ENCODE assay signal across 9 cellular contexts in the genomic region with DNA sequence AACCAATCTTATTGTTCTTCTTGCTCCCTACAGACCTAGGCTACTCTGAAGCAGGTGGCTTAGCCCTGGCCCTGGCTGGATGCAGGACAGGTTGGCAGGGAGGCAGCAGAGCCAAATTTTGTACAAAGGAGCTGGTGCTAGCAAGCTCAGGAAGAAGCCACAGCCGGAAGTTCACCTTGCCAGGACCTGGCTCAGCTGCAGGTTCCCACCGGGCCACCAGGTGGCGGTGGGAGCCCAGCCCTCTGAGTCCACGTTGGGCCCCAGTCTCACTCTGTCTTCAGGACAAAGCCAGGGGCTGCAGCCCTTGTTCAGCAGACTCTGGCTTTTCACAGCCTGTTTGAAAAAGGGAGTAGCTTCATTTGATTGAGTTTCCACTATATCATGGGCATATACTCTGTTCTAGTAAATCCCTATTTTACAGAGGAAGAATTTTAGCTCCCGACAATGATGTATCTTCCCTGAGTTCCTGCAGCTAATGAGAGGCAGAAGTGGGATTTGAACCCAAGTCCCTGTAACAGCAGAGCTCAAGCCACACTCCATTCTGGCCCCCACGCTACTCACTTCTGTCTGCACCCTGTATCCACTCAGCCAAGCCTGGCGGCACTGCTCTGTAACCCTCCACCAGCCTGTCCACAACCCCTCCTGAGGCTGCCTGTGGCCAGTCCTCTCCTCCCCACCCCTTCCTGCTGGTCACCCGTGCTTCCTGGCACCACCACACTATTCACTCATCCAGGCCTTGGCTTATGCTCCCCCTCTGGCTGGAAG. TPM values are rescaled to one million over a fixed set of nuclear protein-coding genes. Genes with fewer than 3 reads are reported as not detected.
DNase-seq lines count a peak whose midpoint lies in the region; ATAC-seq and TF ChIP-seq lines count a peak whose summit lies in the region.
"Had no signal": no experiment of that assay in that cellular context is flagged by ENCODE, and none has a peak within 500 bp of the region (broad histone marks: within the 10 kb centered on the region; RNA-seq: fewer than 3 reads in every experiment).

No MANE protein-coding gene starts in this region.

- no TSS peak for BruUV-seq in Calu3 (replicated peaks; lab: Mats Ljungman, UMichigan)

- H3K36me3 ChIP-seq in fibroblast of lung (ENCODE audit: control insufficient read depth, insufficient read depth, low read length) = peaks cover 1% of the 10 kb centered on the region

- no peak overlapping the region for H3K4me3 Mint-ChIP-seq in Calu3 (ENCODE audit: low read depth, unreplicated experiment)
- peak overlapping the region; percentile 8 to 45 (median 40) for H3K4me3 Mint-ChIP-seq in nephron
- H3K4me3 Mint-ChIP-seq: dendritic cell treated with granulocyte-macrophage colony-stimulating factor and Interleukin-4, amounts not matched to agents 40 ng/mL and 50 ng/mL, for 4 days had no signal

- intact Hi-C loops in Calu3 (cut with micrococcal nuclease; ENCODE audit: unreplicated experiment) = loop anchor here (1.0 to 10.0 kb wide), 2 partner anchors 49 to 82 kb away; no protein-coding TSS in a partner anchor

- H3K27ac Mint-ChIP-seq in Calu3 (ENCODE audit: unreplicated experiment) (no peak overlapping the region), nephron (peak overlapping the region; percentile 56 to 97 (median 87))
- H3K27ac Mint-ChIP-seq: dendritic cell treated with granulocyte-macrophage colony-stimulating factor and Interleukin-4, amounts not matched to agents 40 ng/mL and 50 ng/mL, for 4 days had no signal

- peaks cover 16% of the 10 kb centered on the region for H3K79me2 ChIP-seq in fibroblast of lung (ENCODE audit: control insufficient read depth, insufficient read depth, low read length)

- H3K4me3 ChIP-seq in fibroblast of lung (replicated peaks in 1 of 4; ENCODE audit: control extremely low read depth in 1 of 4, insufficient read depth in 1 of 4, low read depth in 3 of 4, low read length in 4 of 4) = no peak overlapping the region

- TF ChIP-seq CTCF in Calu3 (IDR thresholded peaks at IDR 0.05; ENCODE audit: unreplicated experiment) = peak; percentile 90
- TF ChIP-seq CTCF in fibroblast of lung (conservative IDR thresholded peaks at IDR 0.05 in 1 of 2, IDR thresholded peaks at IDR 0.05 in 1 of 2; ENCODE audit: low read depth in 1 of 2, low read length in 2 of 2) = peak; percentile 96 to 98
- peak; percentile 96 to 97 (median 96) for TF ChIP-seq CTCF in nephron (IDR thresholded peaks at IDR 0.05; ENCODE audit: unreplicated experiment in 3 of 3)

- H3K9ac ChIP-seq in fibroblast of lung (ENCODE audit: insufficient read depth, low read length) = no peak overlapping the region

- peaks cover 7% of the 10 kb centered on the region for H3K4me1 ChIP-seq in fibroblast of lung (ENCODE audit: control insufficient read depth, extremely low read depth, insufficient read depth, low read length)

- H3K4me1 Mint-ChIP-seq in Calu3 (ENCODE audit: low read depth, unreplicated experiment) (peaks cover 8% of the 10 kb centered on the region), nephron (peaks cover 31% of the 10 kb centered on the region)

- peak; percentile 46 for ATAC-seq in GM21786 (IDR thresholded peaks at IDR 0.05; ENCODE audit: unreplicated experiment)

- no peak overlapping the region for H3K27ac ChIP-seq in fibroblast of lung (ENCODE audit: insufficient read depth, low read length)

- no peaks in the 10 kb centered on the region for H3K9me3 ChIP-seq in fibroblast of lung (ENCODE audit: control insufficient read depth, insufficient read depth, low read depth, low read length)

- H3K4me2 ChIP-seq in fibroblast of lung (ENCODE audit: extremely low read depth, insufficient read depth, low read length) = no peak overlapping the region

- no peaks in the 10 kb centered on the region for H4K20me1 ChIP-seq in fibroblast of lung (ENCODE audit: control insufficient read depth, extremely low read depth, insufficient read depth, low read length)

- DNase-seq in Calu3 = peak; percentile 90
- DNase-seq in LoVo (ENCODE audit: low spot score) = peak; percentile 81
- DNase-seq in RPMI7951 (ENCODE audit: low read depth) = peak; percentile 68
- DNase-seq in activated T-helper 1 cell treated with anti-CD3 and anti-CD28 coated beads, Interleukin-2, amount 50 U/mL, for 16 hours (ENCODE audit: low read depth in 1 of 2, low spot score in 1 of 2) = peak; percentile 63 to 73
- DNase-seq in fibroblast of lung (ENCODE audit: low read depth in 2 of 2) = peak; percentile 65 to 68
- peak; percentile 73 for DNase-seq in stimulated activated naive CD4-positive, alpha-beta T cell treated with Interleukin-2 at 50 U/mL for 16 hours (lab: John Stamatoyannopoulos, UW)

- H3K27me3 Mint-ChIP-seq in Calu3 (ENCODE audit: unreplicated experiment) (no peaks in the 10 kb centered on the region), nephron (ENCODE audit: low read depth) (no peaks in the 10 kb centered on the region)
- H3K27me3 Mint-ChIP-seq: dendritic cell treated with granulocyte-macrophage colony-stimulating factor and Interleukin-4, amounts not matched to agents 40 ng/mL and 50 ng/mL, for 4 days had no signal

- CTCF ChIA-PET in Calu3 (lab: Charles Lee) = interaction anchor here (0.5 to 2.7 kb wide), 14 partner anchors 10 to 1509 kb away, joined by 3 to 64 read pairs (median 4); partner anchors contain the start of genes CYB561A3, TMEM109, TMEM138 and TMEM216

- peak overlapping the region; percentile 50 for H2AFZ ChIP-seq in fibroblast of lung (ENCODE audit: low read length)

- no peaks in the 10 kb centered on the region for H3K27me3 ChIP-seq in fibroblast of lung (ENCODE audit: control insufficient read depth, insufficient read depth, low read length)

- H3K36me3 Mint-ChIP-seq in Calu3 (ENCODE audit: insufficient read depth, unreplicated experiment) (peaks cover 38% of the 10 kb centered on the region), nephron (ENCODE audit: low read depth) (peaks cover 17% of the 10 kb centered on the region)

- H3K9me3 Mint-ChIP-seq in Calu3 (ENCODE audit: low read depth, unreplicated experiment) (no peaks in the 10 kb centered on the region), nephron (no peaks in the 10 kb centered on the region)
- H3K9me3 Mint-ChIP-seq: dendritic cell treated with granulocyte-macrophage colony-stimulating factor and Interleukin-4, amounts not matched to agents 40 ng/mL and 50 ng/mL, for 4 days had no signal

RNA-seq across cellular contexts. Expression of gene TKFC, which starts 3.3 kb away (rescaled TPM):
- total RNA-seq in Calu3 (2022) (61.1 and 79.9 TPM in 2 replicates), fibroblast of lung (15.9 and 27.1 TPM in 2 replicates)
- 12.2 and 16.1 TPM in 2 replicates for total RNA-seq in RPMI7951 (2014; rRNA removed; shearing (Covaris generic))
- polyA plus RNA-seq in fibroblast of lung = 11.5 and 15.9 TPM in 2 replicates
- 20.4 and 23.8 TPM in 2 replicates for polyA plus RNA-seq in fibroblast of lung (2012)
- polyA minus RNA-seq in fibroblast of lung (ENCODE audit: low replicate concordance) = 26.2 and 48.0 TPM in 2 replicates

RNA-seq across cellular contexts. Expression of gene DDB1, which starts 3.4 kb away (rescaled TPM):
- total RNA-seq in Calu3 (2022) (165 and 193 TPM in 2 replicates), fibroblast of lung (241 and 282 TPM in 2 replicates)
- total RNA-seq in RPMI7951 (2014; rRNA removed; shearing (Covaris generic)) = 141 and 157 TPM in 2 replicates
- polyA plus RNA-seq in fibroblast of lung = 289 and 298 TPM in 2 replicates
- polyA plus RNA-seq in fibroblast of lung (2012) = 180 and 182 TPM in 2 replicates
- 389 and 438 TPM in 2 replicates for polyA minus RNA-seq in fibroblast of lung (ENCODE audit: low replicate concordance)

RNA-seq across cellular contexts. Expression of gene CYB561A3, which starts 25.3 kb away (rescaled TPM):
- total RNA-seq in Calu3 (2022) (33.3 and 39.2 TPM in 2 replicates), fibroblast of lung (39.3 and 65.1 TPM in 2 replicates)
- total RNA-seq in RPMI7951 (2014; rRNA removed; shearing (Covaris generic)) = 58.5 and 64.4 TPM in 2 replicates
- 43.9 and 48.3 TPM in 2 replicates for polyA plus RNA-seq in fibroblast of lung
- 41.8 and 42.0 TPM in 2 replicates for polyA plus RNA-seq in fibroblast of lung (2012)
- 215 and 274 TPM in 2 replicates for polyA minus RNA-seq in fibroblast of lung (ENCODE audit: low replicate concordance)

RNA-seq across cellular contexts. Expression of gene TMEM138, which starts 25.8 kb away (rescaled TPM):
- 45.7 and 51.6 TPM in 2 replicates for total RNA-seq in Calu3 (2022)
- total RNA-seq in RPMI7951 (2014; rRNA removed; shearing (Covaris generic)) = 62.4 and 99.0 TPM in 2 replicates
- 20.0 and 30.2 TPM in 2 replicates for total RNA-seq in fibroblast of lung
- 78.0 and 95.9 TPM in 2 replicates for polyA plus RNA-seq in fibroblast of lung
- 57.7 and 65.3 TPM in 2 replicates for polyA plus RNA-seq in fibroblast of lung (2012)
- 64.3 and 99.7 TPM in 2 replicates for polyA minus RNA-seq in fibroblast of lung (ENCODE audit: low replicate concordance)

RNA-seq across cellular contexts. Expression of gene VWCE, which starts 41.2 kb away (rescaled TPM):
- total RNA-seq in Calu3 (2022) (0.47 and 0.66 TPM in 2 replicates), fibroblast of lung (1.5 and 1.7 TPM in 2 replicates)
- under 0.01 TPM in 1 of 2 replicates, not detected in the other for total RNA-seq in RPMI7951 (2014; rRNA removed; shearing (Covaris generic))
- polyA plus RNA-seq in fibroblast of lung = 0.30 and 0.68 TPM in 2 replicates
- polyA plus RNA-seq in fibroblast of lung (2012) = 0.66 and 0.90 TPM in 2 replicates
- polyA minus RNA-seq in fibroblast of lung (ENCODE audit: low replicate concordance) = 0.59 and 5.1 TPM in 2 replicates
